8 cellular contexts compared by ENCODE assay signal in genomic region chr7:77536413-77537135, GRCh38. TPM values are rescaled to one million over a fixed set of nuclear protein-coding genes. Genes with fewer than 3 reads are reported as not detected.
A peak's percentile ranks its signal among the peaks of the same experiment; 100 is the strongest.
DNase-seq lines count a peak whose midpoint lies in the region; ATAC-seq, FAIRE-seq and TF ChIP-seq lines count a peak whose summit lies in the region.

No MANE protein-coding gene starts in this region.

- TSS peak; percentile 93 for BruUV-seq in HepG2 (replicated peaks; lab: Mats Ljungman, UMichigan)

- intact Hi-C loops in HepG2 (cut with micrococcal nuclease; ENCODE audit: unreplicated experiment): loop anchor here (5.0 kb wide), 2 partner anchors 59 to 119 kb away; partner anchors contain the start of gene GSAP

- POLR2A ChIA-PET in HepG2 (lab: Yijun Ruan, JAX): interaction anchor here (0.6 to 2.3 kb wide), 17 partner anchors 8 to 174 kb away, joined by 3 to 28 read pairs (median 3); partner anchors contain the start of gene GSAP

- in situ Hi-C loops in HepG2 (cut with HindIII; ENCODE audit: extremely low pct_ligation_motif_present, low pct_unique_long_range_greater_than_20kb): loop anchor here (5.0 kb wide), 1 partner anchor 79 kb away; no protein-coding TSS in a partner anchor

- peaks cover 27% of the 10 kb centered on the region for H4K20me1 ChIP-seq in HepG2 (ENCODE audit: insufficient read depth, low read length)

- H3K9ac ChIP-seq in HepG2 (ENCODE audit: insufficient read depth, low read depth, low read length): peak overlapping the region; percentile 81

- peak overlapping the region; percentile 97 for H3K4me2 ChIP-seq in HepG2 (ENCODE audit: low read depth, low read length)

- H3K79me2 ChIP-seq in HepG2 (ENCODE audit: insufficient read depth, low read length): peaks cover 49% of the 10 kb centered on the region

- DNase-seq in CD1c-positive myeloid dendritic cell (ENCODE audit: extremely low spot score) (peak; percentile 99), NCI-H69 (lab: John Stamatoyannopoulos, UW) (peak; percentile 99), dedifferentiated amniotic fluid mesenchymal stem cell (ENCODE audit: extremely low spot score) (peak; percentile 95), HepG2 (ENCODE audit: low spot score) (peak; percentile 95)
- DNase-seq in activated CD4-positive, alpha-beta T cell treated with anti-CD3 and anti-CD28 coated beads, Interleukin-2, amount 50 U/mL, for 1 hour: peak; percentile 97
- peak; percentile 95 for DNase-seq in stimulated activated CD4-positive, alpha-beta T cell treated with anti-CD3 and anti-CD28 coated beads, Interleukin-2, amount 100 ng/mL, for 4 hours (ENCODE audit: low read depth)

- TF ChIP-seq RAD21 in HepG2 (CRISPR knock-in tag; IDR thresholded peaks at IDR 0.05): peak; percentile 39; the same call in 1 of the 2 replicates

- H3K9me3 ChIP-seq in HepG2 (ENCODE audit: low read length): no peaks in the 10 kb centered on the region

- TF ChIP-seq EP300 in HepG2 (IDR thresholded peaks at IDR 0.05; ENCODE audit: low read depth in 2 of 2, low read length in 2 of 2) (no peak), HepG2 (CRISPR knock-in tag; IDR thresholded peaks at IDR 0.05; ENCODE audit: borderline replicate concordance) (no peak)

- H3K4me3 ChIP-seq in HepG2 (replicated peaks in 1 of 3; ENCODE audit: insufficient read depth in 1 of 3, low read depth in 2 of 3, low read length in 3 of 3): peak overlapping the region; percentile 90 to 100 (median 95)

- peak; percentile 37 for FAIRE-seq in HepG2 (lab: Jason Lieb, UNC)

- H3K36me3 ChIP-seq in HepG2 (replicated peaks in 1 of 2; ENCODE audit: control insufficient read depth in 1 of 2, insufficient read depth in 2 of 2, low read length in 2 of 2): no peaks in the 10 kb centered on the region; a peak in 1 of 5 replicates

- CTCF ChIA-PET in HepG2 (lab: Yijun Ruan, JAX; ENCODE audit: low intra/inter-chr PET ratio, low total read pairs): no interaction called here

- peaks cover 42% of the 10 kb centered on the region for H3K4me1 ChIP-seq in HepG2 (ENCODE audit: insufficient read depth, low read length)

- WGBS in HepG2 (ENCODE audit: low lambda C conversion rate): 1% methylated on average over 19 of the region's 58 CpGs

- H2AFZ ChIP-seq in HepG2 (ENCODE audit: low read length): no peak overlapping the region

- TF ChIP-seq POLR2A in HepG2 (IDR thresholded peaks at IDR 0.05; ENCODE audit: insufficient read depth in 1 of 2, low read depth in 2 of 2, low read length in 2 of 2): peak; percentile 97

- TF ChIP-seq CTCF in HepG2 (CRISPR knock-in tag; IDR thresholded peaks at IDR 0.05): peak; percentile 5; the same call in 1 of the 2 replicates

- H3K27ac ChIP-seq in HepG2 (ENCODE audit: extremely low read length, insufficient read depth, low read length): peak overlapping the region; percentile 95

- no peaks in the 10 kb centered on the region; a peak in 1 of 5 replicates for H3K27me3 ChIP-seq in HepG2 (ENCODE audit: control insufficient read depth in 1 of 2, insufficient read depth in 2 of 2, low read length in 2 of 2)

- ATAC-seq in GM19397 (IDR thresholded peaks at IDR 0.05; ENCODE audit: unreplicated experiment) (peak; percentile 95), HG03558 (IDR thresholded peaks at IDR 0.05; ENCODE audit: extremely low read depth, unreplicated experiment) (peak; percentile 90), HepG2 (peak; percentile 92)

TF ChIP-seq in HepG2, 621 proteins besides CTCF, POLR2A, EP300 and RAD21 (continues in another document):
- TF ChIP-seq, protein P1, sequence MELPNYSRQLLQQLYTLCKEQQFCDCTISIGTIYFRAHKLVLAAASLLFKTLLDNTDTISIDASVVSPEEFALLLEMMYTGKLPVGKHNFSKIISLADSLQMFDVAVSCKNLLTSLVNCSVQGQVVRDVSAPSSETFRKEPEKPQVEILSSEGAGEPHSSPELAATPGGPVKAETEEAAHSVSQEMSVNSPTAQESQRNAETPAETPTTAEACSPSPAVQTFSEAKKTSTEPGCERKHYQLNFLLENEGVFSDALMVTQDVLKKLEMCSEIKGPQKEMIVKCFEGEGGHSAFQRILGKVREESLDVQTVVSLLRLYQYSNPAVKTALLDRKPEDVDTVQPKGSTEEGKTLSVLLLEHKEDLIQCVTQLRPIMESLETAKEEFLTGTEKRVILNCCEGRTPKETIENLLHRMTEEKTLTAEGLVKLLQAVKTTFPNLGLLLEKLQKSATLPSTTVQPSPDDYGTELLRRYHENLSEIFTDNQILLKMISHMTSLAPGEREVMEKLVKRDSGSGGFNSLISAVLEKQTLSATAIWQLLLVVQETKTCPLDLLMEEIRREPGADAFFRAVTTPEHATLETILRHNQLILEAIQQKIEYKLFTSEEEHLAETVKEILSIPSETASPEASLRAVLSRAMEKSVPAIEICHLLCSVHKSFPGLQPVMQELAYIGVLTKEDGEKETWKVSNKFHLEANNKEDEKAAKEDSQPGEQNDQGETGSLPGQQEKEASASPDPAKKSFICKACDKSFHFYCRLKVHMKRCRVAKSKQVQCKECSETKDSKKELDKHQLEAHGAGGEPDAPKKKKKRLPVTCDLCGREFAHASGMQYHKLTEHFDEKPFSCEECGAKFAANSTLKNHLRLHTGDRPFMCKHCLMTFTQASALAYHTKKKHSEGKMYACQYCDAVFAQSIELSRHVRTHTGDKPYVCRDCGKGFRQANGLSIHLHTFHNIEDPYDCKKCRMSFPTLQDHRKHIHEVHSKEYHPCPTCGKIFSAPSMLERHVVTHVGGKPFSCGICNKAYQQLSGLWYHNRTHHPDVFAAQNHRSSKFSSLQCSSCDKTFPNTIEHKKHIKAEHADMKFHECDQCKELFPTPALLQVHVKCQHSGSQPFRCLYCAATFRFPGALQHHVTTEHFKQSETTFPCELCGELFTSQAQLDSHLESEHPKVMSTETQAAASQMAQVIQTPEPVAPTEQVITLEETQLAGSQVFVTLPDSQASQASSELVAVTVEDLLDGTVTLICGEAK (IDR thresholded peaks at IDR 0.05): no peak
- TF ChIP-seq, protein P1 (CRISPR knock-in tag; IDR thresholded peaks at IDR 0.05): peak; percentile 70; the same call in 1 of the 2 replicates
- peak; percentile 76 for TF ChIP-seq RBFOX2 (IDR thresholded peaks at IDR 0.05; ENCODE audit: low read depth, low read length)
- 0 out of 2 replicates have a peak, but pooled peaks have one; percentile 23 for TF ChIP-seq SNAPC2 (CRISPR knock-in tag; IDR thresholded peaks at IDR 0.05)
- peak; percentile 28; the same call in 1 of the 2 replicates for TF ChIP-seq SIN3A (IDR thresholded peaks at IDR 0.05; ENCODE audit: borderline replicate concordance, low read depth, low read length)
- TF ChIP-seq ZNF839 (CRISPR knock-in tag; IDR thresholded peaks at IDR 0.05; ENCODE audit: borderline replicate concordance): peak; percentile 92; the same call in 1 of the 2 replicates
- TF ChIP-seq NR2C2 (CRISPR knock-in tag; IDR thresholded peaks at IDR 0.05; ENCODE audit: borderline replicate concordance): peak; percentile 58
- peak; percentile 45 for TF ChIP-seq HNF4A (CRISPR knock-in tag; IDR thresholded peaks at IDR 0.05)

RNA-seq across cellular contexts. Expression of gene PTPN12, which starts 0.5 kb away (rescaled TPM):
- 22.9 and 35.3 TPM in 2 replicates for total RNA-seq in HepG2 (2016; rRNA removed; fragmentation: Illumina TruSeq; extraction: Trizol)
- total RNA-seq in HepG2 (2016; cell fraction: cytosol; rRNA removed; fragmentation: Illumina TruSeq; extraction: Trizol; ENCODE audit: low read depth): 32.8 and 40.0 TPM in 2 replicates
- total RNA-seq in HepG2 (2016; cell fraction: insoluble cytoplasmic fraction; rRNA removed; fragmentation: Illumina TruSeq; extraction: Trizol): 19.5 and 36.3 TPM in 2 replicates
- 48.8 and 51.3 TPM in 2 replicates for total RNA-seq in HepG2 (2016; cell fraction: membrane; rRNA removed; fragmentation: Illumina TruSeq; extraction: Trizol)
- 44.6 and 48.2 TPM in 2 replicates for total RNA-seq in HepG2 (2016; cell fraction: nucleus; rRNA removed; fragmentation: Illumina TruSeq; extraction: Trizol)
- 56.7 and 56.8 TPM in 2 replicates for polyA plus RNA-seq in HepG2 (2011; rRNA removed)
- polyA plus RNA-seq in HepG2 (2011; cell fraction: cytosol; rRNA removed): 27.3 and 39.9 TPM in 2 replicates
- polyA plus RNA-seq in HepG2 (2011; cell fraction: nucleus; rRNA removed): 34.8 and 39.2 TPM in 2 replicates
- 65.6 and 74.1 TPM in 2 replicates for polyA plus RNA-seq in HepG2 (2012)
- polyA plus RNA-seq in HepG2 (2016; cell fraction: cytosol; fragmentation: Illumina TruSeq; extraction: Trizol; ENCODE audit: low read depth): 16.9 and 18.5 TPM in 2 replicates
- 69.5 and 80.0 TPM in 2 replicates for polyA plus RNA-seq in HepG2 (2016; cell fraction: insoluble cytoplasmic fraction; fragmentation: Illumina TruSeq; extraction: Trizol; ENCODE audit: low read depth)
- polyA plus RNA-seq in HepG2 (2016; cell fraction: membrane; fragmentation: Illumina TruSeq; extraction: Trizol; ENCODE audit: low read depth): 53.8 and 63.6 TPM in 2 replicates
- polyA plus RNA-seq in HepG2 (2016; cell fraction: nucleus; fragmentation: Illumina TruSeq; extraction: Trizol; ENCODE audit: insufficient read depth, low read depth): 74.8 and 90.6 TPM in 2 replicates
- polyA minus RNA-seq in HepG2 (2011; rRNA and poly(A)+ RNA removed; ENCODE audit: low replicate concordance): 18.1 and 19.2 TPM in 2 replicates
- polyA minus RNA-seq in HepG2 (2011; cell fraction: cytosol; rRNA and poly(A)+ RNA removed): 20.2 and 25.3 TPM in 2 replicates
- 88.3 and 89.4 TPM in 2 replicates for polyA minus RNA-seq in HepG2 (2011; cell fraction: nucleus; rRNA and poly(A)+ RNA removed)

Comparison
In these comparisons a context has a peak if more than half of its experiments do, and no peak if none do; other contexts are left out.
1. Peak in every context shown above with its lines: DNase-seq, ATAC-seq, H3K4me3 ChIP-seq and H3K27ac ChIP-seq.